Comparison of ENCODE assay signal across 8 cellular contexts in genomic region chr10:119705434-119705831, GRCh38. TPM values are rescaled to one million over a fixed set of nuclear protein-coding genes. Genes with fewer than 3 reads are reported as not detected.
DNase-seq lines count a peak whose midpoint lies in the region; ATAC-seq and TF ChIP-seq lines count a peak whose summit lies in the region.

No MANE protein-coding gene starts in this region.

- ATAC-seq in GM18508 (IDR thresholded peaks at IDR 0.05; ENCODE audit: insufficient read depth, unreplicated experiment) (peak; percentile 41), GM21381 (IDR thresholded peaks at IDR 0.05; ENCODE audit: unreplicated experiment) (peak; percentile 51), HG03354 (IDR thresholded peaks at IDR 0.05; ENCODE audit: poor library complexity, severe bottlenecking, unreplicated experiment) (peak; percentile 52)

- peaks cover 9% of the 10 kb centered on the region for H3K9me3 Mint-ChIP-seq in activated naive CD8-positive, alpha-beta T cell (ENCODE audit: low read depth)
- H3K9me3 Mint-ChIP-seq in CD8-positive, alpha-beta memory T cell, result peaks cover 5 to 20% (median 7%) of the 10 kb centered on the region in 5 donors

- H3K9ac ChIP-seq in smooth muscle cell (ENCODE audit: low read depth), result no peak overlapping the region

- POLR2A ChIA-PET in CD8-positive, alpha-beta memory T cell (lab: Charles Lee), result interaction anchor here (0.7 kb wide), 1 partner anchor 598 kb away, joined by 3 read pairs; no protein-coding TSS in a partner anchor

- H3K36me3 Mint-ChIP-seq in activated naive CD8-positive, alpha-beta T cell, result peaks cover 21% of the 10 kb centered on the region
- H3K36me3 Mint-ChIP-seq in CD8-positive, alpha-beta memory T cell, result peaks cover 0 to 20% (median 5%) of the 10 kb centered on the region in 3 donors

- TF ChIP-seq CTCF in smooth muscle cell (IDR thresholded peaks at IDR 0.05; ENCODE audit: borderline replicate concordance, insufficient read depth, poor library complexity, severe bottlenecking), result no peak

- H2AFZ ChIP-seq in smooth muscle cell (ENCODE audit: low read depth), result no peak overlapping the region

- H3K4me3 ChIP-seq in smooth muscle cell, result no peak overlapping the region
- H3K4me3 ChIP-seq in CD8-positive, alpha-beta memory T cell (ENCODE audit: low read length), result no peak overlapping the region

- H3K4me2 ChIP-seq in smooth muscle cell, result no peak overlapping the region

- H3F3A ChIP-seq in smooth muscle cell (ENCODE audit: low read depth), result no peaks in the 10 kb centered on the region

- H3K27me3 Mint-ChIP-seq in activated naive CD8-positive, alpha-beta T cell, result no peaks in the 10 kb centered on the region
- peaks cover 5 to 17% of the 10 kb centered on the region in 2 donors for H3K27me3 Mint-ChIP-seq in CD8-positive, alpha-beta memory T cell

- no peaks in the 10 kb centered on the region for H3K79me2 ChIP-seq in smooth muscle cell (ENCODE audit: low read depth)

- peaks cover 3% of the 10 kb centered on the region for H3K9me3 ChIP-seq in smooth muscle cell (replicated peaks; ENCODE audit: low read depth)
- H3K9me3 ChIP-seq in CD8-positive, alpha-beta memory T cell (ENCODE audit: low read length), result no peaks in the 10 kb centered on the region

- peak overlapping the region; percentile 99 for H3K27ac Mint-ChIP-seq in activated naive CD8-positive, alpha-beta T cell
- no peak overlapping the region for H3K27ac Mint-ChIP-seq in CD8-positive, alpha-beta memory T cell

- H3K4me1 Mint-ChIP-seq in activated naive CD8-positive, alpha-beta T cell (ENCODE audit: low read depth), result peaks cover 70% of the 10 kb centered on the region
- peaks cover 10 to 21% (median 12%) of the 10 kb centered on the region in 3 donors for H3K4me1 Mint-ChIP-seq in CD8-positive, alpha-beta memory T cell

- no peaks in the 10 kb centered on the region for H3K27me3 ChIP-seq in smooth muscle cell (ENCODE audit: low read depth)
- H3K27me3 ChIP-seq in CD8-positive, alpha-beta memory T cell (ENCODE audit: insufficient read depth, low read length, poor library complexity, severe bottlenecking), result no peaks in the 10 kb centered on the region

- H3K27ac ChIP-seq in smooth muscle cell (ENCODE audit: low read depth), result no peak overlapping the region
- no peak overlapping the region for H3K27ac ChIP-seq in CD8-positive, alpha-beta memory T cell (ENCODE audit: low read depth, low read length)

- 92% methylated on average over 3 of the region's 3 CpGs for WGBS in smooth muscle cell (ENCODE audit: low lambda C conversion rate)

- no peaks in the 10 kb centered on the region for H3K36me3 ChIP-seq in smooth muscle cell (ENCODE audit: low read depth)
- no peaks in the 10 kb centered on the region for H3K36me3 ChIP-seq in CD8-positive, alpha-beta memory T cell (ENCODE audit: insufficient read depth, low read length)

- DNase-seq in HuH-7.5 (ENCODE audit: low spot score), result no peak
- DNase-seq in foreskin melanocyte, result no peak
- no peak for DNase-seq in smooth muscle cell (lab: John Stamatoyannopoulos, UW; ENCODE audit: unreplicated experiment)
- DNase-seq in CD8-positive, alpha-beta memory T cell, result no peak

- peak overlapping the region; percentile 75 for H3K4me3 Mint-ChIP-seq in activated naive CD8-positive, alpha-beta T cell
- peak overlapping the region in 1 of 7 donors; percentile 68 for H3K4me3 Mint-ChIP-seq in CD8-positive, alpha-beta memory T cell

- no peaks in the 10 kb centered on the region for H4K20me1 ChIP-seq in smooth muscle cell (ENCODE audit: low read depth)

- H3K4me1 ChIP-seq in smooth muscle cell (ENCODE audit: low read depth), result no peaks in the 10 kb centered on the region
- peaks cover 6% of the 10 kb centered on the region for H3K4me1 ChIP-seq in CD8-positive, alpha-beta memory T cell (ENCODE audit: insufficient read depth, low read length)

- CTCF ChIA-PET in CD8-positive, alpha-beta memory T cell (lab: Charles Lee), result no interaction called here

RNA-seq across cellular contexts. Expression of gene INPP5F, which starts 20.4 kb away (rescaled TPM):
- total RNA-seq in smooth muscle cell, result 106 and 143 TPM in 2 replicates
- polyA plus RNA-seq in smooth muscle cell, result 15.9 and 16.3 TPM in 2 replicates
- 10 to 100 TPM; 22.3 to 23.0 TPM for total RNA-seq in CD8-positive, alpha-beta memory T cell
- 4.4 TPM for polyA plus RNA-seq in CD8-positive, alpha-beta memory T cell

RNA-seq across cellular contexts. Expression of gene BAG3, which starts 54.3 kb away (rescaled TPM):
- 24.4 and 25.5 TPM in 2 replicates for total RNA-seq in smooth muscle cell
- polyA plus RNA-seq in smooth muscle cell, result 70.1 and 73.7 TPM in 2 replicates
- 10 to 100 TPM; 12.0 to 12.5 TPM for total RNA-seq in CD8-positive, alpha-beta memory T cell
- 11.3 TPM for polyA plus RNA-seq in CD8-positive, alpha-beta memory T cell
